Comparison of ENCODE assay signal across 8 cellular contexts in the genomic region with DNA sequence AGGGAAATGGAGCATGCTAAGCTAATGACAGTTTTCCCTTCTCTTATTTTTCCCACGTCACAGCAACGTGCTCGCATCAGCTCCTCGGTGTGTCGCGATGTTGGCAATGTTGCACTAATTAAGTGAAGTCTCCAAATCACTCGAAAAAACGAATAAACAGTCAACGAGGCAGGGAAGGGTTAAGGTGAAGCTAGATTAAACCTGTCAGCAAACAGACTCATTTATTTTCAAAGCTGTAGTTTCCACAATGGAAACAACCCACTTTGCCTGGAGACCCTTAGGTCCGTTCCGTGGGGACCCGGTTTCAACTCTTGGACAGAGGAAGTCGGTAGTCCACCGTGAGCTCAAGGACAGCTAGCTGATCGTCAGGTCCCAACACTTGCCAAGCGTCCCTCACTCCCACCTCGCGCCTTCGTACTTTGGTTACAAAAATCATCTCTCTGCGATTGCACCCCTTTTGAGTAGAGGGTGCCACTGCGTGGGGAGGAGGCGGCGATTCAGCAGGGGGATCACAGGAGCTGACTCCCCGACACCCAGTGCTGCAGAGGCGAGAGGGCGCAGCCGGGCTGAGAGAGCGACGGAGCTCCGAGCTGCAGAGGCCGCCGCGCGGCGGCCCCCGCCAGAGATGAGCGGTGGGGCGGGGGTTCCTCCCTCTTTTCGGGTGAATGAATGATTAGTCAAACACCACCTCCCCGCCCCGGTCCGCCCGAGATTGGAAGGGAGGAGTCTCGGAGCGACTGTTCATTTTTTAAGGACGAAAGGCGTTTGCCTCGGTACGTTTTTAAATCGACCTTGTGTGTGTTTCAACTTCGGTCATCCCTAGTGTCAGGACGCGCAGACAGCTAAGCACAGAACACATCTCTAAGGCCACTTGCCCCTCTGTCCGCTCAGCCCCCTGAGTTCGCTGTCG. TPM values are rescaled to one million over a fixed set of nuclear protein-coding genes. Genes with fewer than 3 reads are reported as not detected.
DNase-seq lines count a peak whose midpoint lies in the region; ATAC-seq, FAIRE-seq and TF ChIP-seq lines count a peak whose summit lies in the region.

No MANE protein-coding gene starts in this region.

- H3K27ac ChIP-seq in RWPE1 (no peak overlapping the region), coronary artery (peak overlapping the region in 1 of 2 donors; percentile 57)

- CTCF ChIA-PET in RWPE1 (lab: Yijun Ruan, JAX): interaction anchor here (0.7 to 2.2 kb wide), 4 partner anchors 9 to 314 kb away, joined by 3 to 13 read pairs (median 5); no protein-coding TSS in a partner anchor

- ATAC-seq in left lobe of liver (peak; percentile 68), GM19397 (IDR thresholded peaks at IDR 0.05; ENCODE audit: unreplicated experiment) (no peak), GM21576 (IDR thresholded peaks at IDR 0.05; ENCODE audit: unreplicated experiment) (no peak)

- TF ChIP-seq CTCF in RWPE1 (conservative IDR thresholded peaks at IDR 0.05; ENCODE audit: low read depth): no peak
- TF ChIP-seq CTCF in coronary artery (IDR thresholded peaks at IDR 0.05): no peak

- FAIRE-seq in GM18507 (lab: Jason Lieb, UNC): peak; percentile 12

- peak overlapping the region; percentile 73 for H3K4me3 ChIP-seq in coronary artery

- peak; percentile 20 for DNase-seq in 8988T
- no peak for DNase-seq in GM18507 (ENCODE audit: extremely low spot score, insufficient read length, low read depth)
- peak; percentile 49 for DNase-seq in RWPE1 (ENCODE audit: low spot score)
- DNase-seq in coronary artery (ENCODE audit: low spot score): peak; percentile 74
- peak; percentile 50 for DNase-seq in left lobe of liver (ENCODE audit: low spot score)
- DNase-seq in stimulated activated CD4-positive, alpha-beta T cell treated with anti-CD3 and anti-CD28 coated beads, Interleukin-2, amount 100 ng/mL, for 24 hours: peak; percentile 24 to 51

- POLR2A ChIA-PET in RWPE1 (lab: Yijun Ruan, JAX; ENCODE audit: low non-redundant PET): interaction anchor here (0.6 kb wide), 1 partner anchor 52 kb away, joined by 3 read pairs; no protein-coding TSS in a partner anchor

RNA-seq across cellular contexts. Expression of gene BMPER, which starts 1.3 kb away (rescaled TPM):
- total RNA-seq in left lobe of liver: 6.9 TPM
